Comparison of ENCODE assay signal across 8 cellular contexts in the genomic region with DNA sequence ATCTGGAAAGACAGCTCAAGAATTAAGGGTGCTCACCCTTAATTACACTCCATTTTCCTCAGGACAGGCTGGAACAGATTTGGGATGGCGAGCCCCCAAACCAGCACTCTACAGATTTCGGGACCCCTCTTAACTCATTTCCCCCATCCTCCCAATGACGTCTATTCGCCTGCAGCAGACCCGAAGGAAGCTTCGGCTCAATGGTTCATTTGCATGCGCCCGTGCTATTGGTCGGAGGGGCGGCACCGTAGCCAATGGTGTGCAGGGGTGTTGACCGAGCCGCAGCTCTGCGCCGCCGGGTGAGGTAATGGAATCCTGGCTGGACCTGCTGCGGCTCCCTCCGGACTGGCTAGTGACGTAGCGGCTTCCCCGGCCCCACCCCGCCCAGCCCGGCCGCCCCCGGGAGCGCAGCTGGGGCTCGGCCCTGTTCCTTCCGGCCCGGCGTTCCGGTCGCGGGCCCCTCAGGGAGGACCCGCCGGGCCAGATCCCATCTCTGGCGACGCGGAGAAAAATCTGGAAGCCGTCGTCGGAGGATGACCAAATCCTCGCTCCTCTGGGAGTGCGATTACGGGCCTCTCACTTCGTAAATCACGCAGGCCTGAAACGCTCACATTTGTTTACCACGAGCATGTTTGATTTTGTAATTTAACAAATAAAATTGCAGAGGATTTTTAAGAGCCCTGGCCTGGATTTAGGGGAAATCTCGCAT. TPM values are rescaled to one million over a fixed set of nuclear protein-coding genes. Genes with fewer than 3 reads are reported as not detected.
A peak's percentile ranks its signal among the peaks of the same experiment; 100 is the strongest.
DNase-seq lines count a peak whose midpoint lies in the region; ATAC-seq and TF ChIP-seq lines count a peak whose summit lies in the region.

No MANE protein-coding gene starts in this region.

- H3K27ac ChIP-seq in Panc1 (ENCODE audit: low read length) = peak overlapping the region; percentile 79
- H3K27ac ChIP-seq in esophagus muscularis mucosa (replicated peaks in 1 of 4) = peak overlapping the region; percentile 94 to 100 (median 97)

- H3K4me3 Mint-ChIP-seq in activated T-cell treated with anti-CD3 and anti-CD28 coated beads, Interleukin-2, amount 50 U/mL, for 72 hours = peak overlapping the region; percentile 90 to 91
- H3K4me3 Mint-ChIP-seq in naive B cell = peak overlapping the region; percentile 75 to 90 (median 87)
- H3K4me3 Mint-ChIP-seq in stimulated activated memory B cell treated with anti-CD40 and anti-IgM and Interleukin-4, amounts not matched to agents 10 μg/mL and 1 μg/mL and 100 μg/mL, for 72 hours = peak overlapping the region; percentile 75

- TF ChIP-seq EP300 in esophagus muscularis mucosa (IDR thresholded peaks at IDR 0.05) = peak; percentile 78

- in situ Hi-C loops in Panc1 (cut with HindIII; ENCODE audit: low pct_unique_long_range_greater_than_20kb, low sequenced_read_pairs) = no loop called here

- no peaks in the 10 kb centered on the region for H3K9me3 ChIP-seq in Panc1 (ENCODE audit: control insufficient read depth, insufficient read depth, low read depth, low read length)
- H3K9me3 ChIP-seq in esophagus muscularis mucosa = no peaks in the 10 kb centered on the region

- TF ChIP-seq CTCF in Panc1 (IDR thresholded peaks at IDR 0.05) (no peak), esophagus muscularis mucosa (IDR thresholded peaks at IDR 0.05) (peak in 1 of 3 experiments; percentile 24)

- peak; percentile 71 for TF ChIP-seq POLR2A in esophagus muscularis mucosa (IDR thresholded peaks at IDR 0.05; ENCODE audit: low read depth)

- no peaks in the 10 kb centered on the region for H3K36me3 Mint-ChIP-seq in activated T-cell treated with anti-CD3 and anti-CD28 coated beads, Interleukin-2, amount 50 U/mL, for 72 hours (ENCODE audit: insufficient read depth in 2 of 2)
- H3K36me3 Mint-ChIP-seq in naive B cell = no peaks in the 10 kb centered on the region
- no peaks in the 10 kb centered on the region for H3K36me3 Mint-ChIP-seq in stimulated activated memory B cell treated with anti-CD40 and anti-IgM and Interleukin-4, amounts not matched to agents 10 μg/mL and 1 μg/mL and 100 μg/mL, for 72 hours

- POLR2A ChIA-PET in Panc1 (lab: Charles Lee) = interaction anchor here (0.6 to 1.3 kb wide), 3 partner anchors 18 to 35 kb away, joined by 3 read pairs; no protein-coding TSS in a partner anchor

- ATAC-seq in GM21737 (IDR thresholded peaks at IDR 0.05; ENCODE audit: unreplicated experiment) (peak; percentile 88), Panc1 (peak; percentile 99), naive B cell (ENCODE audit: low read depth in 2 of 2) (peak; percentile 77 to 79)
- ATAC-seq in activated T-cell treated with anti-CD3 and anti-CD28 coated beads, Interleukin-2, amount 50 U/mL, for 72 hours (replicated peaks in 1 of 2) = peak; percentile 96
- ATAC-seq in stimulated activated memory B cell treated with anti-CD40 and anti-IgM and Interleukin-4, amounts not matched to agents 10 μg/mL and 1 μg/mL and 100 μg/mL, for 72 hours = peak; percentile 95

- H3K4me3 ChIP-seq in Panc1 (ENCODE audit: low read depth in 2 of 2, low read length in 2 of 2) = peak overlapping the region; percentile 35 to 64
- H3K4me3 ChIP-seq in esophagus muscularis mucosa = peak overlapping the region; percentile 45 to 49 (median 48)

- H3K27ac Mint-ChIP-seq in activated T-cell treated with anti-CD3 and anti-CD28 coated beads, Interleukin-2, amount 50 U/mL, for 72 hours = peak overlapping the region; percentile 82
- peak overlapping the region; percentile 93 to 100 (median 98) for H3K27ac Mint-ChIP-seq in naive B cell
- H3K27ac Mint-ChIP-seq in stimulated activated memory B cell treated with anti-CD40 and anti-IgM and Interleukin-4, amounts not matched to agents 10 μg/mL and 1 μg/mL and 100 μg/mL, for 72 hours = peak overlapping the region; percentile 88

- H3K4me1 ChIP-seq in Panc1 (ENCODE audit: control insufficient read depth, insufficient read depth, low read length) (0 out of 2 replicates have a peak, but pooled peaks cover 5% of the 10 kb centered on the region), esophagus muscularis mucosa (peaks cover 48 to 63% (median 51%) of the 10 kb centered on the region in 4 donors)

- DNase-seq in DMS79 (lab: John Stamatoyannopoulos, UW) (peak; percentile 77), KG1 (lab: John Stamatoyannopoulos, UW) (peak; percentile 11), Panc1 (ENCODE audit: low read depth, low spot score) (peak; percentile 60), esophagus muscularis mucosa (ENCODE audit: extremely low spot score) (peak; percentile 99), naive B cell (peak; percentile 95)
- peak; percentile 92 to 95 for DNase-seq in activated T-cell treated with anti-CD3 and anti-CD28 coated beads, Interleukin-2, amount 50 U/mL, for 72 hours

- CTCF ChIA-PET in Panc1 (lab: Charles Lee) = interaction anchor here (0.6 to 1.9 kb wide), 7 partner anchors 10 to 89 kb away, joined by 3 to 9 read pairs (median 4); no protein-coding TSS in a partner anchor

- H3K27me3 Mint-ChIP-seq in activated T-cell treated with anti-CD3 and anti-CD28 coated beads, Interleukin-2, amount 50 U/mL, for 72 hours (ENCODE audit: low read depth) = no peaks in the 10 kb centered on the region
- H3K27me3 Mint-ChIP-seq in naive B cell = no peaks in the 10 kb centered on the region
- no peaks in the 10 kb centered on the region for H3K27me3 Mint-ChIP-seq in stimulated activated memory B cell treated with anti-CD40 and anti-IgM and Interleukin-4, amounts not matched to agents 10 μg/mL and 1 μg/mL and 100 μg/mL, for 72 hours

- 0 out of 2 replicates have a peak, but pooled peaks cover 2% of the 10 kb centered on the region for H3K27me3 ChIP-seq in Panc1 (ENCODE audit: control insufficient read depth, insufficient read depth, low read length)
- H3K27me3 ChIP-seq in esophagus muscularis mucosa = no peaks in the 10 kb centered on the region

- WGBS in esophagus muscularis mucosa = 4% methylated on average over 22 of the region's 49 CpGs

- no peaks in the 10 kb centered on the region for H3K9me3 Mint-ChIP-seq in activated T-cell treated with anti-CD3 and anti-CD28 coated beads, Interleukin-2, amount 50 U/mL, for 72 hours
- H3K9me3 Mint-ChIP-seq in naive B cell = no peaks in the 10 kb centered on the region
- H3K9me3 Mint-ChIP-seq in stimulated activated memory B cell treated with anti-CD40 and anti-IgM and Interleukin-4, amounts not matched to agents 10 μg/mL and 1 μg/mL and 100 μg/mL, for 72 hours = no peaks in the 10 kb centered on the region

- H3K36me3 ChIP-seq in Panc1 (ENCODE audit: control insufficient read depth, insufficient read depth, low read length) (no peaks in the 10 kb centered on the region), esophagus muscularis mucosa (no peaks in the 10 kb centered on the region)

- intact Hi-C loops in Panc1 (cut with micrococcal nuclease; ENCODE audit: unreplicated experiment) (no loop called here), esophagus muscularis mucosa (cut with DNase I) (no loop called here)

- peaks cover 38% of the 10 kb centered on the region for H3K4me1 Mint-ChIP-seq in activated T-cell treated with anti-CD3 and anti-CD28 coated beads, Interleukin-2, amount 50 U/mL, for 72 hours (ENCODE audit: low read depth)
- H3K4me1 Mint-ChIP-seq in naive B cell = peaks cover 21 to 44% (median 35%) of the 10 kb centered on the region in 3 donors
- peaks cover 49% of the 10 kb centered on the region for H3K4me1 Mint-ChIP-seq in stimulated activated memory B cell treated with anti-CD40 and anti-IgM and Interleukin-4, amounts not matched to agents 10 μg/mL and 1 μg/mL and 100 μg/mL, for 72 hours

- BruUV-seq in Panc1 (replicated peaks; lab: Mats Ljungman, UMichigan) = no TSS peak

RNA-seq across cellular contexts. Expression of a gene that starts 18.3 kb away (rescaled TPM):
- total RNA-seq in Panc1 (2021; ENCODE audit: unreplicated experiment) = 2.0 TPM
- 5.5 TPM for polyA plus RNA-seq in Panc1 (2012; ENCODE audit: insufficient read length)
- 100 to 1,000 TPM; 113 to 136 TPM for total RNA-seq in activated T-cell treated with anti-CD3 and anti-CD28 coated beads, Interleukin-2, amount 50 U/mL, for 72 hours
- total RNA-seq in esophagus muscularis mucosa = 10 to 100 TPM; 26.2 to 88.1 (median 59.4) TPM
- polyA plus RNA-seq in naive B cell (ENCODE audit: low read depth in 6 of 6) = 10 to 100 TPM in 4 of 6 donors, 1 to 10 TPM in 2; 6.7 to 24.9 (median 12.6) TPM

RNA-seq across cellular contexts. Expression of a gene that starts 26.2 kb away (rescaled TPM):
- total RNA-seq in Panc1 (2021; ENCODE audit: unreplicated experiment) (0.82 TPM), esophagus muscularis mucosa (10 to 100 TPM; 13.3 to 26.9 (median 18.3) TPM)
- 0.59 TPM for polyA plus RNA-seq in Panc1 (2012; ENCODE audit: insufficient read length)
- total RNA-seq in activated T-cell treated with anti-CD3 and anti-CD28 coated beads, Interleukin-2, amount 50 U/mL, for 72 hours = 10 to 100 TPM; 10.0 to 11.1 TPM
- polyA plus RNA-seq in naive B cell (ENCODE audit: low read depth in 6 of 6) = 10 to 100 TPM in 5 of 6 donors, 1 to 10 TPM in 1; 2.9 to 28.7 (median 16.9) TPM

RNA-seq across cellular contexts. Expression of a gene that starts 36.8 kb away (rescaled TPM):
- total RNA-seq in Panc1 (2021; ENCODE audit: unreplicated experiment) (64.9 TPM), esophagus muscularis mucosa (10 to 100 TPM; 30.3 to 71.4 (median 61.2) TPM)
- 104 TPM for polyA plus RNA-seq in Panc1 (2012; ENCODE audit: insufficient read length)
- total RNA-seq in activated T-cell treated with anti-CD3 and anti-CD28 coated beads, Interleukin-2, amount 50 U/mL, for 72 hours = 10 to 100 TPM; 52.6 to 53.4 TPM
- polyA plus RNA-seq in naive B cell (ENCODE audit: low read depth in 6 of 6) = 10 to 100 TPM; 20.1 to 35.5 (median 24.4) TPM

RNA-seq across cellular contexts. Expression of a gene that starts 46.6 kb away (rescaled TPM):
- total RNA-seq in Panc1 (2021; ENCODE audit: unreplicated experiment) (not detected), esophagus muscularis mucosa (10 to 100 TPM in 1 of 4 donors, 1 to 10 TPM in 3; 2.1 to 26.6 (median 5.6) TPM)
- polyA plus RNA-seq in Panc1 (2012; ENCODE audit: insufficient read length) = not detected
- total RNA-seq in activated T-cell treated with anti-CD3 and anti-CD28 coated beads, Interleukin-2, amount 50 U/mL, for 72 hours = not detected
- not detected for polyA plus RNA-seq in naive B cell (ENCODE audit: low read depth in 6 of 6)

Comparison
In these comparisons a context has a peak if more than half of its experiments do, and no peak if none do; other contexts are left out.
1. Peak in every context shown above with its lines: DNase-seq, ATAC-seq, H3K4me3 ChIP-seq and H3K27ac ChIP-seq.
2. DNase-seq: peak in every context shown above with its lines; median percentile 99 in esophagus muscularis mucosa; 95 in naive B cell; 94 in activated T-cell treated with anti-CD3 and anti-CD28 coated beads, Interleukin-2, amount 50 U/mL, for 72 hours; 77 in DMS79; 60 in Panc1; 11 in KG1.